In the genomic region with DNA sequence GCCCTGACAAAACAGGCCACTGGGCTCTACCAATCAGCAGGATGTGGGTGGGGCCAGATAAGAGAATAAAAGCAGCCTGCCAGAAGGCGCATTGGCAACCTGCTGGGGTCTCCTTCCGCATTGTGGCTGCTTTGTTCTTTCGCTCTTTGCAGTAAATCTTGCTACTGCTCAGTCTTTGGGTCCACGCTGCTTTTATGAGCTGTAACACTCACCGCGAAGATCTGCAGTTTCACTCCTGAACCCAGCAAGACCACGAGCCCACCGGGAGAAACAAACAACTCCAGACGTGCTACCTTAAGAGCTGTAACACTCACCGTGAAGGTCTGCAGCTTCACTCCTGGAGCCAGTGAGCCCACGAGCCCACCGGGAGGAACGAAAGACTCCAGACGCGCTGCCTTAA, we compare ENCODE assay signal across 8 cellular contexts. TPM values are rescaled to one million over a fixed set of nuclear protein-coding genes. Genes with fewer than 3 reads are reported as not detected.
DNase-seq lines count a peak whose midpoint lies in the region; ATAC-seq lines count a peak whose summit lies in the region.
"Not testable (repeated sequence)": the region's sequence is repeated elsewhere in the genome, so short reads cannot be mapped to it uniquely, and the experiment has no call there.

No MANE protein-coding gene starts in this region.

- peak; percentile 42 to 79 (median 69) for DNase-seq in CD8-positive, alpha-beta memory T cell
- DNase-seq in T-helper 9 cell = peak; percentile 10
- peak; percentile 81 for DNase-seq in activated CD8-positive, alpha-beta memory T cell treated with anti-CD3 and anti-CD28 coated beads for 24 hours
- DNase-seq in activated T-helper 1 cell treated with Interleukin-2 at 50 U/mL for 16 hours (ENCODE audit: low read depth) = peak; percentile 18
- DNase-seq in activated naive CD8-positive, alpha-beta T cell treated with anti-CD3 and anti-CD28 coated beads, Interleukin-2, amount 50 U/mL, for 16 hours (ENCODE audit: low read depth, low spot score) = peak; percentile 25
- peak; percentile 1 for DNase-seq in naive B cell
- peak; percentile 54 for DNase-seq in stimulated activated CD4-positive, alpha-beta T cell treated with anti-CD3 and anti-CD28 coated beads, Interleukin-1b, Interleukin-23, amount 100 ng/mL, for 48 hours
- peak; percentile 19 for DNase-seq in stimulated activated naive CD4-positive, alpha-beta T cell treated with Interleukin-2 at 50 U/mL for 16 hours (lab: John Stamatoyannopoulos, UW)

- peak overlapping the region; percentile 92 to 98 (median 95) for H3K4me3 Mint-ChIP-seq in CD8-positive, alpha-beta memory T cell
- peak overlapping the region in 7 of 8 donors; percentile 16 to 91 (median 79) for H3K4me3 Mint-ChIP-seq in naive B cell

- H3K27me3 ChIP-seq in CD8-positive, alpha-beta memory T cell (ENCODE audit: insufficient read depth, low read length, poor library complexity, severe bottlenecking) = not testable (repeated sequence)

- not testable (repeated sequence) for H3K27ac ChIP-seq in CD8-positive, alpha-beta memory T cell (ENCODE audit: low read depth, low read length)

- H3K4me3 ChIP-seq in CD8-positive, alpha-beta memory T cell (ENCODE audit: low read length) = peak overlapping the region; percentile 43

- CTCF ChIA-PET in CD8-positive, alpha-beta memory T cell (lab: Charles Lee) = interaction anchor here (0.9 to 1.5 kb wide), 3 partner anchors 9 to 64 kb away, joined by 3 to 4 read pairs (median 3); no protein-coding TSS in a partner anchor

- H3K27me3 Mint-ChIP-seq in CD8-positive, alpha-beta memory T cell; naive B cell: not testable (repeated sequence)

- H3K36me3 Mint-ChIP-seq in CD8-positive, alpha-beta memory T cell = peaks cover 0 to 12% (median 6%) of the 10 kb centered on the region in 3 donors
- not testable (repeated sequence) for H3K36me3 Mint-ChIP-seq in naive B cell

- not testable (repeated sequence) for H3K9me3 ChIP-seq in CD8-positive, alpha-beta memory T cell (ENCODE audit: low read length)

- H3K27ac Mint-ChIP-seq in CD8-positive, alpha-beta memory T cell = peak overlapping the region; percentile 69 to 95 (median 92)
- H3K27ac Mint-ChIP-seq in naive B cell = peak overlapping the region in 2 of 6 donors; percentile 73 to 79

- peaks cover 31 to 46% (median 43%) of the 10 kb centered on the region in 3 donors for H3K4me1 Mint-ChIP-seq in CD8-positive, alpha-beta memory T cell
- H3K4me1 Mint-ChIP-seq in naive B cell = peaks cover 12 to 26% (median 13%) of the 10 kb centered on the region in 3 donors

- H3K9me3 Mint-ChIP-seq in CD8-positive, alpha-beta memory T cell; naive B cell: not testable (repeated sequence)

- not testable (repeated sequence) for ATAC-seq in naive B cell (ENCODE audit: low read depth in 2 of 2)

- H3K36me3 ChIP-seq in CD8-positive, alpha-beta memory T cell (ENCODE audit: insufficient read depth, low read length) = not testable (repeated sequence)

- POLR2A ChIA-PET in CD8-positive, alpha-beta memory T cell (lab: Charles Lee) = not testable (repeated sequence)

- not testable (repeated sequence) for H3K4me1 ChIP-seq in CD8-positive, alpha-beta memory T cell (ENCODE audit: insufficient read depth, low read length)

RNA-seq across cellular contexts. Expression of gene MEAF6, which starts 4.4 kb away (rescaled TPM):
- 100 to 1,000 TPM; 102 to 113 TPM for total RNA-seq in CD8-positive, alpha-beta memory T cell
- 163 TPM for polyA plus RNA-seq in CD8-positive, alpha-beta memory T cell
- 100 to 1,000 TPM; 137 to 208 (median 175) TPM for polyA plus RNA-seq in naive B cell (ENCODE audit: low read depth in 6 of 6)

RNA-seq across cellular contexts. Expression of gene SNIP1, which starts 35.1 kb away (rescaled TPM):
- 10 to 100 TPM; 23.4 to 25.8 TPM for total RNA-seq in CD8-positive, alpha-beta memory T cell
- polyA plus RNA-seq in CD8-positive, alpha-beta memory T cell = 6.3 TPM
- polyA plus RNA-seq in naive B cell (ENCODE audit: low read depth in 6 of 6) = 1 to 10 TPM in 5 of 6 donors, not detected in 1; 4.0 to 6.9 (median 4.2) TPM

RNA-seq across cellular contexts. Expression of gene DNALI1, which starts 37.8 kb away (rescaled TPM):
- total RNA-seq in CD8-positive, alpha-beta memory T cell = not detected
- 0.09 TPM for polyA plus RNA-seq in CD8-positive, alpha-beta memory T cell
- under 1 TPM in 4 of 6 donors, not detected in 2; 0.08 to 0.18 (median 0.14) TPM for polyA plus RNA-seq in naive B cell (ENCODE audit: low read depth in 6 of 6)

RNA-seq across cellular contexts. Expression of gene ZC3H12A, which starts 44.6 kb away (rescaled TPM):
- 10 to 100 TPM; 32.7 to 33.8 TPM for total RNA-seq in CD8-positive, alpha-beta memory T cell
- 11.6 TPM for polyA plus RNA-seq in CD8-positive, alpha-beta memory T cell
- 10 to 100 TPM; 15.5 to 26.7 (median 17.6) TPM for polyA plus RNA-seq in naive B cell (ENCODE audit: low read depth in 6 of 6)

Comparison
In these comparisons a context has a peak if more than half of its experiments do, and no peak if none do; other contexts are left out.
1. DNase-seq: peak in every context shown above with its lines; median percentile 81 in activated CD8-positive, alpha-beta memory T cell treated with anti-CD3 and anti-CD28 coated beads for 24 hours; 69 in CD8-positive, alpha-beta memory T cell; 54 in stimulated activated CD4-positive, alpha-beta T cell treated with anti-CD3 and anti-CD28 coated beads, Interleukin-1b, Interleukin-23, amount 100 ng/mL, for 48 hours; 25 in activated naive CD8-positive, alpha-beta T cell treated with anti-CD3 and anti-CD28 coated beads, Interleukin-2, amount 50 U/mL, for 16 hours; 19 in stimulated activated naive CD4-positive, alpha-beta T cell treated with Interleukin-2 at 50 U/mL for 16 hours; 18 in activated T-helper 1 cell treated with Interleukin-2 at 50 U/mL for 16 hours; 10 in T-helper 9 cell; 1 in naive B cell.